12 cellular contexts compared by ENCODE assay signal in genomic region chr17:66337268-66337667, GRCh38.
"Had no signal": no experiment of that assay in that cellular context is flagged by ENCODE, and none has a peak within 500 bp of the region (broad histone marks: within the 10 kb centered on the region; RNA-seq: fewer than 3 reads in every experiment).

No MANE protein-coding gene starts in this region.

- H3K9me3 Mint-ChIP-seq: activated B cell treated with CpG ODN at 0.5 μM for 24 hours, natural killer cell had no signal

- ATAC-seq: foreskin keratinocyte, mucosa of descending colon, natural killer cell had no signal

- H3K27ac Mint-ChIP-seq: activated B cell treated with CpG ODN at 0.5 μM for 24 hours, natural killer cell had no signal

- H3K36me3 ChIP-seq: left ventricle myocardium inferior, upper lobe of left lung had no signal

- H3K4me1 Mint-ChIP-seq: activated B cell treated with CpG ODN at 0.5 μM for 24 hours had no signal

- H3K4me1 ChIP-seq: foreskin keratinocyte had no signal

- H3K36me3 Mint-ChIP-seq: natural killer cell had no signal

- DNase-seq: activated B cell treated with CpG ODN at 0.5 μM for 24 hours; aorta; effector memory CD4-positive, alpha-beta T cell; foreskin keratinocyte; left ventricle myocardium inferior; mucosa of descending colon; natural killer cell; posterior cingulate gyrus; stimulated activated CD4-positive, alpha-beta T cell treated with anti-CD3 and anti-CD28 coated beads, Interleukin-2, amount 100 ng/mL, for 48 hours; stimulated activated naive CD4-positive, alpha-beta T cell treated with Interleukin-2 at 50 U/mL for 16 hours; testis; upper lobe of left lung had no signal

- H3K4me3 Mint-ChIP-seq: activated B cell treated with CpG ODN at 0.5 μM for 24 hours, natural killer cell had no signal

- H3K9me3 ChIP-seq: left ventricle myocardium inferior, mucosa of descending colon, testis, upper lobe of left lung had no signal

- H3K27ac ChIP-seq: foreskin keratinocyte, left ventricle myocardium inferior, testis, upper lobe of left lung had no signal

- H3K4me3 ChIP-seq: left ventricle myocardium inferior, mucosa of descending colon, testis, upper lobe of left lung had no signal
